Comparison of ENCODE assay signal across 24 cellular contexts in the genomic region with DNA sequence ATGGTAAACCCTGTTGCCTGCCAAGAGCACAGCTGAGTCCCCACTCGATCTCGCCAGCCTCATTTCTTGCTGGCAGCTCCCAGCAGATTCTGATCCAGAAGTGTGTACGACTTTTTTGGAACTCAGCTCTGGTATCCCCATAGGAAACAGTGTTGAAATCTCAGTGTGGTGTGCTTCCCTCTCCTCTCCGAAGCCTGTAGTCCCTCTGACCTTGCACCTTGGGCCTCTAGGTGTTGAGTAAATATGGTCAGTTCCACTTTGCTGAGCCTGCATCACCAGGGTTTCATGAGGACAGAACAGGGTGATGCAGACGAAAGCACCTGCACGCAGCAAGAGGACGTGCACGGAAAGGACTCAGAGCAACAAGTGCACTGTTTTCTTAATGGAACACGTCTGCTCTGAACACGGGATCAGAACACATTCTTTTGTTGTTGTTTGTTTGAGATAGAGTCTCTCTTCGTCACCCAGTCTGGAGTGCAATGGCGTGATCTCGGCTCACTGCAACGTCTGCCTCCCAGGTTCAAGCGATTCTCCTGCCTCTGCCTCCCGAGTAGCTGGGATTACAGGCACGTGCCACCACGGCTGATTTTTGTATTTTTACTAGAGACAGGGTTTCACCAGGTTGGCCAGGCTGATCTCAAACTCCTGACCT. TPM values are rescaled to one million over a fixed set of nuclear protein-coding genes. Genes with fewer than 3 reads are reported as not detected.
DNase-seq lines count a peak whose midpoint lies in the region; ATAC-seq and TF ChIP-seq lines count a peak whose summit lies in the region.
"Had no signal": no experiment of that assay in that cellular context is flagged by ENCODE, and none has a peak within 500 bp of the region (broad histone marks: within the 10 kb centered on the region; RNA-seq: fewer than 3 reads in every experiment).

No MANE protein-coding gene starts in this region.

- 69% methylated on average over 18 of the region's 18 CpGs for WGBS in hepatocyte (ENCODE audit: low lambda C conversion rate, missing lambda C conversion rate)

- H3K9me2 ChIP-seq in hepatocyte (replicated peaks; ENCODE audit: insufficient read depth) = no peaks in the 10 kb centered on the region

- DNase-seq in Right ventricle myocardium inferior (ENCODE audit: missing footprints) (no peak), cardiac septum (ENCODE audit: low spot score) (no peak), SK-N-MC (ENCODE audit: low read depth, low spot score) (no peak), hepatocyte (ENCODE audit: low spot score) (peak; percentile 52), cerebellar cortex (ENCODE audit: low spot score) (no peak), GM20000 (ENCODE audit: low spot score) (no peak), AG08395 (ENCODE audit: low spot score) (no peak)
- DNase-seq: activated CD4-positive, alpha-beta T cell treated with anti-CD3 and anti-CD28 coated beads, Interleukin-2, amount 50 U/mL, for 4 hours; activated CD8-positive, alpha-beta memory T cell treated with anti-CD3 and anti-CD28 coated beads, Interleukin-2, amount 50 U/mL, for 4 hours; activated naive CD4-positive, alpha-beta T cell treated with anti-CD3 and anti-CD28 coated beads, Interleukin-2, amount 50 U/mL, for 16 hours; amygdala; Calu3; glutamatergic neuron; kidney glomerular epithelial cell; mesenchymal stem cell; NCI-H1436 treated with DMSO at 0.1 percent for 48 hours; NCI-H526 treated with DMSO at 0.1 percent for 48 hours; RPMI8226; T-helper 9 cell had no signal

- no peak overlapping the region for H2AFZ ChIP-seq in hepatocyte

- no peak overlapping the region for H3K4me3 ChIP-seq in SK-N-MC
- H3K4me3 ChIP-seq in hepatocyte = no peak overlapping the region
- H3K4me3 ChIP-seq: BLaER1 treated with 17β-estradiol and CSF1 and Interleukin-3, amounts not matched to agents 10 nM and 100 nM; HAP-1; skin epidermis had no signal

- TF ChIP-seq CTCF in hepatocyte (IDR thresholded peaks at IDR 0.05; ENCODE audit: poor library complexity) (no peak), GM20000 (IDR thresholded peaks at IDR 0.05; ENCODE audit: extremely low read depth, missing control alignments) (no peak)

- no peak overlapping the region for H3K9ac ChIP-seq in SK-N-MC (ENCODE audit: insufficient read length)
- H3K9ac ChIP-seq: BLaER1 treated with 17β-estradiol and CSF1 and Interleukin-3, amounts not matched to agents 10 nM and 100 nM had no signal

- peaks cover 32% of the 10 kb centered on the region for H3K27me3 ChIP-seq in hepatocyte

- no peaks in the 10 kb centered on the region for H3K79me2 ChIP-seq in hepatocyte

- peaks cover 23% of the 10 kb centered on the region for H3K4me1 ChIP-seq in hepatocyte (ENCODE audit: insufficient read depth)

- H3K9me3 ChIP-seq in SK-N-MC (ENCODE audit: low read depth, low read length) = no peaks in the 10 kb centered on the region
- no peaks in the 10 kb centered on the region for H3K9me3 ChIP-seq in hepatocyte (ENCODE audit: low read depth)
- H3K9me3 ChIP-seq: BLaER1 treated with 17β-estradiol and CSF1 and Interleukin-3, amounts not matched to agents 10 nM and 100 nM; HAP-1 had no signal

- ATAC-seq in Right ventricle myocardium inferior (peak; percentile 32), HG03354 (IDR thresholded peaks at IDR 0.05; ENCODE audit: poor library complexity, severe bottlenecking, unreplicated experiment) (no peak)
- ATAC-seq: SK-N-SH treated with all-trans-retinoic acid at 6 μM for 48 hours had no signal

- H3K36me3 ChIP-seq in SK-N-MC (ENCODE audit: insufficient read depth, low read length) (no peaks in the 10 kb centered on the region), hepatocyte (replicated peaks; ENCODE audit: insufficient read depth, low read depth) (no peaks in the 10 kb centered on the region)
- H3K36me3 ChIP-seq: BLaER1 treated with 17β-estradiol and CSF1 and Interleukin-3, amounts not matched to agents 10 nM and 100 nM; HAP-1 had no signal

- no peaks in the 10 kb centered on the region for H4K20me1 ChIP-seq in hepatocyte (ENCODE audit: insufficient read depth, poor library complexity, severe bottlenecking)
- H4K20me1 ChIP-seq: BLaER1 treated with 17β-estradiol and CSF1 and Interleukin-3, amounts not matched to agents 10 nM and 100 nM had no signal

- H3K4me2 ChIP-seq in hepatocyte = no peak overlapping the region

- intact Hi-C loops in Right ventricle myocardium inferior (cut with DNase I) = no loop called here
- intact Hi-C loops in cardiac septum (cut with DNase I) = no loop called here

- H3K27ac ChIP-seq in SK-N-MC (0 out of 2 replicates have a peak overlapping the region, but pooled peaks have one; percentile 90), hepatocyte (peak overlapping the region; percentile 40)
- H3K27ac ChIP-seq: BLaER1 treated with 17β-estradiol and CSF1 and Interleukin-3, amounts not matched to agents 10 nM and 100 nM; skin epidermis had no signal

RNA-seq across cellular contexts. Expression of a gene that starts 3.8 kb away (rescaled TPM):
- 83.3 TPM for total RNA-seq in Right ventricle myocardium inferior
- 37.6 TPM for total RNA-seq in cardiac septum
- 16.2 and 24.8 TPM in 2 replicates for total RNA-seq in hepatocyte
- 4.4 and 8.3 TPM in 2 replicates for polyA plus RNA-seq in hepatocyte

RNA-seq across cellular contexts. Expression of a gene that starts 58.2 kb away (rescaled TPM):
- total RNA-seq in Right ventricle myocardium inferior (120 TPM), cardiac septum (58.0 TPM), hepatocyte (28.8 and 34.9 TPM in 2 replicates)
- 86.2 and 95.2 TPM in 2 replicates for polyA plus RNA-seq in hepatocyte

RNA-seq across cellular contexts. Expression of a gene that starts 58.2 kb away (rescaled TPM):
- total RNA-seq in Right ventricle myocardium inferior (13.8 TPM), cardiac septum (12.3 TPM), hepatocyte (7.7 and 12.4 TPM in 2 replicates)
- polyA plus RNA-seq in hepatocyte = 13.5 and 19.9 TPM in 2 replicates
